Comparison of ENCODE assay signal across 8 cellular contexts in the genomic region with DNA sequence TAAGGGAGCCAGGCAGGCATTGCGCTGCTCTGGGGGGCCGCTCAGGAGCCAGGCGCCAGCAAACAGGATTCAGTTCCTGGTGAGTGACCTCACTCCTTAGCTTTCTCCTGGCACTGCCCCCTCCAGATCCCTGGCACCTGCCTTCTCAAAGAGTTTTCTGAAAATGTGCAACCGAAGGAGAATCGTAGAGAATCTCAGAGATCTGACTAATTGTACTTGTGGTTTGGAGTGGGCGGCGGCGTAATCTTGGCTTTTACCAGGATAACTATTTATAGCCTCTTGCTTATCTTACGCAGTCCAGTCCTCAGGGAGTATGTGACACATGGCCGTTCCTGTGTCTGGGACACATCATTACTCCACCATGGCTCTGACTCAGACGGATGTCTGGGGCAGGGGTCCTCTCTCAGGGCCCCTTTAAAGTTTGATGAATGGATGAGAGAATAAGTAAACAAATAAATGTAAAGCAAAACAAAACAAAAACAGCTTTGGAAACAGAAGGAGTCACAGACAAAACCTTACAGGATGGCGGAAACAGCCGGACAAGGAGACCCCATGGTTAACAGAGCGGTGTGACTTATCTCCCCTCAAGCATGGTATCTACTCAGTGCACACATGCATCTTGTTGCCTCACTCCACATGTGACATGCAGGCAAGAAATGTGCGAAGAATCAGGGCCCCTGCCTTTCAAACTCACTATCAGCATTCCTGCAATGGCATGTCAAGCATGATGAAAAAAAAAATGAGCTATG.
DNase-seq lines count a peak whose midpoint lies in the region; ATAC-seq and TF ChIP-seq lines count a peak whose summit lies in the region.

No MANE protein-coding gene starts in this region.

- H3K27ac Mint-ChIP-seq in activated T-helper 17 cell treated with anti-CD3 and anti-CD28 coated beads, Interleukin-2, amount 50 U/mL, for 72 hours = no peak overlapping the region

- no peak for TF ChIP-seq CTCF in BJ (IDR thresholded peaks at IDR 0.05; ENCODE audit: insufficient read depth, low read depth, low read length)
- TF ChIP-seq CTCF in upper lobe of left lung (IDR thresholded peaks at IDR 0.05) = no peak

- no peaks in the 10 kb centered on the region for H3K27me3 Mint-ChIP-seq in activated T-helper 17 cell treated with anti-CD3 and anti-CD28 coated beads, Interleukin-2, amount 50 U/mL, for 72 hours

- ATAC-seq in HG03442 (IDR thresholded peaks at IDR 0.05; ENCODE audit: unreplicated experiment) (peak; percentile 61), upper lobe of left lung (ENCODE audit: low FRiP score in 2 of 2) (peak; percentile 52 to 78), GM21390 (IDR thresholded peaks at IDR 0.05; ENCODE audit: unreplicated experiment) (no peak)
- ATAC-seq in activated T-helper 17 cell treated with anti-CD3 and anti-CD28 coated beads, Interleukin-2, amount 50 U/mL, for 72 hours (replicated peaks) = peak; percentile 52

- POLR2A ChIA-PET in BJ (lab: Charles Lee) = interaction anchor here (0.5 to 0.6 kb wide), 4 partner anchors 55 to 1558 kb away, joined by 3 to 4 read pairs (median 3); no protein-coding TSS in a partner anchor

- no peak overlapping the region for H3K4me3 ChIP-seq in BJ (ENCODE audit: low read depth, low read length)
- no peak overlapping the region for H3K4me3 ChIP-seq in upper lobe of left lung

- no peaks in the 10 kb centered on the region for H3K36me3 Mint-ChIP-seq in activated T-helper 17 cell treated with anti-CD3 and anti-CD28 coated beads, Interleukin-2, amount 50 U/mL, for 72 hours (ENCODE audit: low read depth)

- H3K36me3 ChIP-seq in BJ (ENCODE audit: control insufficient read depth, insufficient read depth, low read length) = peaks cover 25% of the 10 kb centered on the region
- H3K36me3 ChIP-seq in upper lobe of left lung = no peaks in the 10 kb centered on the region

- H3K27ac ChIP-seq in upper lobe of left lung = peak overlapping the region; percentile 77 to 85 (median 80)

- H3K4me3 Mint-ChIP-seq in activated T-helper 17 cell treated with anti-CD3 and anti-CD28 coated beads, Interleukin-2, amount 50 U/mL, for 72 hours = no peak overlapping the region

- no peaks in the 10 kb centered on the region for H3K27me3 ChIP-seq in BJ (ENCODE audit: control insufficient read depth, insufficient read depth, low read length)
- no peaks in the 10 kb centered on the region for H3K27me3 ChIP-seq in upper lobe of left lung

- no peaks in the 10 kb centered on the region for H3K9me3 ChIP-seq in upper lobe of left lung

- peak in 2 of 4 donors; percentile 57 to 79 for TF ChIP-seq EP300 in upper lobe of left lung (IDR thresholded peaks at IDR 0.05)

- 38% methylated on average over 15 of the region's 15 CpGs for WGBS in upper lobe of left lung, 2 donors

- H3K9me3 Mint-ChIP-seq in activated T-helper 17 cell treated with anti-CD3 and anti-CD28 coated beads, Interleukin-2, amount 50 U/mL, for 72 hours = no peaks in the 10 kb centered on the region

- peak; percentile 76 for DNase-seq in BJ (ENCODE audit: low read depth)
- peak; percentile 95 for DNase-seq in kidney glomerular epithelial cell (lab: John Stamatoyannopoulos, UW)
- peak in 1 of 2 donors; percentile 63 for DNase-seq in upper lobe of left lung
- DNase-seq in hippocampal formation (lab: John Stamatoyannopoulos, UW) = no peak
- no peak for DNase-seq in NCI-H2029 (lab: John Stamatoyannopoulos, UW)

- H3K4me1 ChIP-seq in upper lobe of left lung = peaks cover 44 to 63% (median 53%) of the 10 kb centered on the region in 4 donors

- peak in 1 of 4 donors; percentile 48 for TF ChIP-seq POLR2A in upper lobe of left lung (IDR thresholded peaks at IDR 0.05)

- CTCF ChIA-PET in BJ (lab: Yijun Ruan, JAX) = interaction anchor here (0.6 to 1.0 kb wide), 4 partner anchors 29 to 334 kb away, joined by 3 to 4 read pairs (median 3); no protein-coding TSS in a partner anchor

- no peaks in the 10 kb centered on the region for H3K4me1 Mint-ChIP-seq in activated T-helper 17 cell treated with anti-CD3 and anti-CD28 coated beads, Interleukin-2, amount 50 U/mL, for 72 hours

Comparison
In these comparisons a context has a peak if more than half of its experiments do, and no peak if none do; other contexts are left out.
1. DNase-seq: peak in BJ (single experiment) and kidney glomerular epithelial cell (single experiment); none in hippocampal formation (0 of 2) and NCI-H2029 (single experiment).